Comparison of ENCODE assay signal across 15 cellular contexts in genomic region chr19:2127758-2128157, GRCh38. TPM values are rescaled to one million over a fixed set of nuclear protein-coding genes. Genes with fewer than 3 reads are reported as not detected.
A peak's percentile ranks its signal among the peaks of the same experiment; 100 is the strongest.
DNase-seq lines count a peak whose midpoint lies in the region; ATAC-seq and TF ChIP-seq lines count a peak whose summit lies in the region.
"Had no signal": no experiment of that assay in that cellular context is flagged by ENCODE, and none has a peak within 500 bp of the region (broad histone marks: within the 10 kb centered on the region; RNA-seq: fewer than 3 reads in every experiment).

No MANE protein-coding gene starts in this region.

- H4K8ac ChIP-seq in trophoblast cell (ENCODE audit: low read depth, low read length), result no peak overlapping the region

- H3K23ac ChIP-seq in trophoblast cell (ENCODE audit: low read length), result no peak overlapping the region

- DNase-seq in NCI-H2227 (lab: John Stamatoyannopoulos, UW; ENCODE audit: unreplicated experiment), result peak; percentile 76
- DNase-seq in heart right ventricle, result peak; percentile 77 to 81
- peak; percentile 86 to 90 for DNase-seq in trophoblast cell
- DNase-seq in Calu3, result no peak
- no peak for DNase-seq in HCEC 1CT
- DNase-seq in NCI-H2196 (lab: John Stamatoyannopoulos, UW; ENCODE audit: unreplicated experiment), result no peak
- DNase-seq: DMS153, MV-4-11, NCI-H146, NCI-H526 treated with DMSO at 0.1 percent for 48 hours, SJCRH30, SW 1271 had no signal

- no peak overlapping the region for H2AFZ ChIP-seq in trophoblast cell (ENCODE audit: insufficient read depth, low read length, poor library complexity)

- no peak overlapping the region for H3K4me3 Mint-ChIP-seq in Calu3 (ENCODE audit: low read depth, unreplicated experiment)

- peaks cover 11 to 91% of the 10 kb centered on the region in 2 experiments; a peak in 2 of 3 replicates for H3K36me3 ChIP-seq in HEK293 (ENCODE audit: control insufficient read depth in 2 of 2, insufficient read depth in 1 of 2, low read length in 2 of 2)
- peaks cover 0 to 93% (median 45%) of the 10 kb centered on the region in 9 donors for H3K36me3 ChIP-seq in heart right ventricle
- H3K36me3 ChIP-seq in trophoblast cell (ENCODE audit: control insufficient read depth in 1 of 2, insufficient read depth in 2 of 2, low read length in 2 of 2), result peaks cover 83 to 85% of the 10 kb centered on the region in 2 experiments

- H2BK12ac ChIP-seq in trophoblast cell (ENCODE audit: low read length), result no peak overlapping the region

- no peak overlapping the region for H2BK5ac ChIP-seq in trophoblast cell (ENCODE audit: low read depth, low read length, poor library complexity)

- H4K91ac ChIP-seq in trophoblast cell (ENCODE audit: low read depth, low read length), result no peak overlapping the region

- no peak overlapping the region for H3K18ac ChIP-seq in trophoblast cell (ENCODE audit: low read length)

- no peaks in the 10 kb centered on the region for H3K79me1 ChIP-seq in trophoblast cell (ENCODE audit: low read length)

- no peak overlapping the region for H4K12ac ChIP-seq in trophoblast cell (ENCODE audit: low read depth, low read length)

- H3K9me3 Mint-ChIP-seq in Calu3 (ENCODE audit: low read depth, unreplicated experiment), result no peaks in the 10 kb centered on the region
- H3K9me3 Mint-ChIP-seq: IgD-negative memory B cell had no signal

- H3K4me1 Mint-ChIP-seq in Calu3 (ENCODE audit: low read depth, unreplicated experiment), result no peaks in the 10 kb centered on the region
- H3K4me1 Mint-ChIP-seq: IgD-negative memory B cell had no signal

- H3K4me2 ChIP-seq in trophoblast cell (ENCODE audit: low read length), result no peak overlapping the region
- H3K4me2 ChIP-seq: BLaER1 treated with 17β-estradiol and CSF1 and Interleukin-3, amounts not matched to agents 10 nM and 100 nM had no signal

- no peak overlapping the region for H2AK5ac ChIP-seq in trophoblast cell (ENCODE audit: low read length)

- H3K27me3 ChIP-seq in heart right ventricle (no peaks in the 10 kb centered on the region), trophoblast cell (ENCODE audit: insufficient read depth, low read length) (no peaks in the 10 kb centered on the region)
- H3K27me3 ChIP-seq: BLaER1 treated with 17β-estradiol and CSF1 and Interleukin-3, amounts not matched to agents 10 nM and 100 nM; SJCRH30 had no signal

- H3K9me3 ChIP-seq in HEK293 (ENCODE audit: control insufficient read depth, insufficient read depth, low read depth, low read length) (no peaks in the 10 kb centered on the region), heart right ventricle (no peaks in the 10 kb centered on the region), trophoblast cell (ENCODE audit: insufficient read depth, low read depth, low read length) (peaks cover 7% of the 10 kb centered on the region)
- H3K9me3 ChIP-seq: BLaER1 treated with 17β-estradiol and CSF1 and Interleukin-3, amounts not matched to agents 10 nM and 100 nM; SJCRH30 had no signal

- intact Hi-C loops in heart right ventricle (cut with DNase I) (loop anchor here in 1 of 10 donors (5.0 kb wide), 1 partner anchor 990 kb away; no protein-coding TSS in a partner anchor), Calu3 (cut with micrococcal nuclease; ENCODE audit: unreplicated experiment) (no loop called here)

- no peak overlapping the region for H3K4ac ChIP-seq in trophoblast cell (ENCODE audit: low read depth, low read length)

- no peak overlapping the region for H3K27ac Mint-ChIP-seq in Calu3 (ENCODE audit: unreplicated experiment)
- H3K27ac Mint-ChIP-seq: IgD-negative memory B cell had no signal

- H3K36me3 Mint-ChIP-seq in Calu3 (ENCODE audit: insufficient read depth, unreplicated experiment), result peaks cover 26% of the 10 kb centered on the region
- H3K36me3 Mint-ChIP-seq: IgD-negative memory B cell had no signal

- H3K14ac ChIP-seq in trophoblast cell (ENCODE audit: low read length), result no peak overlapping the region

- no peak overlapping the region for H3K4me3 ChIP-seq in HEK293 (ENCODE audit: low read depth, low read length)
- no peak overlapping the region for H3K4me3 ChIP-seq in heart right ventricle
- no peak overlapping the region for H3K4me3 ChIP-seq in trophoblast cell (ENCODE audit: low read depth, low read length)
- H3K4me3 ChIP-seq: BLaER1 treated with 17β-estradiol and CSF1 and Interleukin-3, amounts not matched to agents 10 nM and 100 nM; SJCRH30 had no signal

- CTCF ChIA-PET in HEK293 (lab: Yijun Ruan, JAX) (no interaction called here), Calu3 (lab: Charles Lee) (no interaction called here)

- no peaks in the 10 kb centered on the region for H3K79me2 ChIP-seq in trophoblast cell (ENCODE audit: control insufficient read depth, insufficient read depth, low read length, poor library complexity)

- no TSS peak for BruUV-seq in Calu3 (replicated peaks; lab: Mats Ljungman, UMichigan)

- no peak overlapping the region for H2BK120ac ChIP-seq in trophoblast cell (ENCODE audit: insufficient read depth, low read length, poor library complexity)

- peak; percentile 82 to 91 (median 87) for ATAC-seq in heart right ventricle

- H3K9ac ChIP-seq in trophoblast cell (ENCODE audit: low read length), result no peak overlapping the region
- H3K9ac ChIP-seq: BLaER1 treated with 17β-estradiol and CSF1 and Interleukin-3, amounts not matched to agents 10 nM and 100 nM had no signal

- 40 to 52% methylated on average over 19 of the region's 19 CpGs for WGBS in heart right ventricle, 2 donors
- no CpG with 5 or more reads among the region's 19 CpGs for WGBS in trophoblast cell (ENCODE audit: extremely low coverage, insufficient coverage, insufficient read length)

- no peaks in the 10 kb centered on the region for H3K4me1 ChIP-seq in HEK293 (ENCODE audit: control insufficient read depth, insufficient read depth, low read length)
- H3K4me1 ChIP-seq in heart right ventricle, result peaks cover 0 to 37% (median 21%) of the 10 kb centered on the region in 9 donors
- no peaks in the 10 kb centered on the region for H3K4me1 ChIP-seq in trophoblast cell (ENCODE audit: control insufficient read depth in 1 of 2, insufficient read depth in 2 of 2, low read length in 2 of 2)
- H3K4me1 ChIP-seq: SJCRH30 had no signal

- no peak for TF ChIP-seq CTCF in HEK293 (tag by site-specific recombination; IDR thresholded peaks at IDR 0.05)
- no peak for TF ChIP-seq CTCF in heart right ventricle (IDR thresholded peaks at IDR 0.05)
- TF ChIP-seq CTCF in Calu3 (IDR thresholded peaks at IDR 0.05; ENCODE audit: unreplicated experiment), result no peak

- H3K27me3 Mint-ChIP-seq in Calu3 (ENCODE audit: unreplicated experiment), result no peaks in the 10 kb centered on the region
- H3K27me3 Mint-ChIP-seq: IgD-negative memory B cell had no signal

- POLR2A ChIA-PET in HEK293 (lab: Yijun Ruan, JAX), result no interaction called here

- no peak overlapping the region for H3K27ac ChIP-seq in HEK293 (ENCODE audit: extremely low read depth, low read depth, low read length)
- peak overlapping the region; percentile 47 to 92 (median 84) for H3K27ac ChIP-seq in heart right ventricle
- H3K27ac ChIP-seq in trophoblast cell (ENCODE audit: low read depth, low read length), result no peak overlapping the region
- H3K27ac ChIP-seq: BLaER1 treated with 17β-estradiol and CSF1 and Interleukin-3, amounts not matched to agents 10 nM and 100 nM; SJCRH30 had no signal

TF ChIP-seq in HEK293, 187 proteins besides CTCF, POLR2A, EP300 and RAD21:
- 0 out of 2 replicates have a peak, but pooled peaks have one; percentile 21 for TF ChIP-seq SP7 (tag by site-specific recombination; IDR thresholded peaks at IDR 0.05)
- TF ChIP-seq ZNF530 (tag by site-specific recombination; IDR thresholded peaks at IDR 0.05; ENCODE audit: low read depth), result no peak

RNA-seq across cellular contexts. Expression of gene AP3D1, which starts 23.6 kb away (rescaled TPM):
- total RNA-seq in heart right ventricle (100 to 1,000 TPM in 1 of 10 donors, 10 to 100 TPM in 9; 68.4 to 168 (median 81.9) TPM), Calu3 (2022) (107 and 108 TPM in 2 replicates)
- polyA plus RNA-seq in heart right ventricle, result 10 to 100 TPM; 63.9 to 95.1 TPM
- polyA plus RNA-seq in trophoblast cell (2013), result 96.9 and 101 TPM in 2 replicates

RNA-seq across cellular contexts. Expression of gene IZUMO4, which starts 31.0 kb away (rescaled TPM):
- total RNA-seq in heart right ventricle (1 to 10 TPM; 1.2 to 6.5 (median 2.2) TPM), Calu3 (2022) (2.7 and 2.8 TPM in 2 replicates)
- polyA plus RNA-seq in heart right ventricle, result 10 to 100 TPM in 1 of 2 donors, 1 to 10 TPM in 1; 8.6 to 13.1 TPM
- polyA plus RNA-seq in trophoblast cell (2013), result 1.2 and 1.5 TPM in 2 replicates

RNA-seq across cellular contexts. Expression of gene MOB3A, which starts 31.6 kb away (rescaled TPM):
- total RNA-seq in heart right ventricle, result 10 to 100 TPM; 10.0 to 30.5 (median 16.2) TPM
- 10 to 100 TPM in 1 of 2 donors, 1 to 10 TPM in 1; 8.9 to 12.8 TPM for polyA plus RNA-seq in heart right ventricle
- polyA plus RNA-seq in trophoblast cell (2013), result 34.5 and 34.8 TPM in 2 replicates
- 13.7 and 15.8 TPM in 2 replicates for total RNA-seq in Calu3 (2022)

RNA-seq across cellular contexts. Expression of gene DOT1L, which starts 36.0 kb away (rescaled TPM):
- 10 to 100 TPM in 7 of 10 donors, 1 to 10 TPM in 3; 7.0 to 16.0 (median 12.5) TPM for total RNA-seq in heart right ventricle
- polyA plus RNA-seq in heart right ventricle, result 10 to 100 TPM in 1 of 2 donors, 1 to 10 TPM in 1; 9.2 to 12.1 TPM
- 18.1 and 18.3 TPM in 2 replicates for polyA plus RNA-seq in trophoblast cell (2013)
- total RNA-seq in Calu3 (2022), result 39.3 and 42.9 TPM in 2 replicates

Comparison
In these comparisons a context has a peak if more than half of its experiments do, and no peak if none do; other contexts are left out.
1. H3K27ac ChIP-seq: peak in heart right ventricle (10 of 10); none in HEK293 (single experiment) and trophoblast cell (single experiment).
2. DNase-seq: peak in NCI-H2227 (single experiment), heart right ventricle (2 of 2) and trophoblast cell (2 of 2); none in Calu3 (single experiment), HCEC 1CT (single experiment) and NCI-H2196 (single experiment).